In genomic region chr3:119330181-119330580, GRCh38 we compare ENCODE assay signal across 16 cellular contexts. TPM values are rescaled to one million over a fixed set of nuclear protein-coding genes. Genes with fewer than 3 reads are reported as not detected.
DNase-seq lines count a peak whose midpoint lies in the region; ATAC-seq and TF ChIP-seq lines count a peak whose summit lies in the region.
"Had no signal": no experiment of that assay in that cellular context is flagged by ENCODE, and none has a peak within 500 bp of the region (broad histone marks: within the 10 kb centered on the region; RNA-seq: fewer than 3 reads in every experiment).

No MANE protein-coding gene starts in this region.

- TF ChIP-seq CTCF in left ventricle myocardium inferior (IDR thresholded peaks at IDR 0.05; ENCODE audit: borderline replicate concordance) = no peak
- no peak for TF ChIP-seq CTCF in gastroesophageal sphincter (IDR thresholded peaks at IDR 0.05)

- ATAC-seq in gastroesophageal sphincter (no peak), GM18498 (IDR thresholded peaks at IDR 0.05; ENCODE audit: unreplicated experiment) (no peak)
- no peak for ATAC-seq in stimulated activated naive CD8-positive, alpha-beta T cell treated with anti-CD3 and anti-CD28 coated beads, Interleukin-15, amount 100 ng/mL, for 72 hours

- H3K27ac Mint-ChIP-seq in stimulated activated naive CD8-positive, alpha-beta T cell treated with anti-CD3 and anti-CD28 coated beads, Interleukin-15, amount 100 ng/mL, for 72 hours = no peak overlapping the region

- H3K4me1 ChIP-seq in left ventricle myocardium inferior = peaks cover 91% of the 10 kb centered on the region
- peaks cover 0 to 51% (median 5%) of the 10 kb centered on the region in 3 donors for H3K4me1 ChIP-seq in gastroesophageal sphincter
- peaks cover 4% of the 10 kb centered on the region for H3K4me1 ChIP-seq in rectal smooth muscle tissue (ENCODE audit: control insufficient read depth, insufficient read depth, low read length)
- H3K4me1 ChIP-seq in HAP-1 = no peaks in the 10 kb centered on the region

- H3K27me3 Mint-ChIP-seq in stimulated activated naive CD8-positive, alpha-beta T cell treated with anti-CD3 and anti-CD28 coated beads, Interleukin-15, amount 100 ng/mL, for 72 hours = no peaks in the 10 kb centered on the region

- peak overlapping the region; percentile 76 for H3K27ac ChIP-seq in left ventricle myocardium inferior (replicated peaks)
- peak overlapping the region in 3 of 4 donors; percentile 44 to 62 (median 55) for H3K27ac ChIP-seq in gastroesophageal sphincter
- peak overlapping the region; percentile 63 for H3K27ac ChIP-seq in rectal smooth muscle tissue (ENCODE audit: low read depth, low read length)
- H3K27ac ChIP-seq: BLaER1 treated with 17β-estradiol and CSF1 and Interleukin-3, amounts not matched to agents 10 nM and 100 nM; HL-60 had no signal

- DNase-seq in left ventricle myocardium inferior (no peak), cardiac septum (ENCODE audit: low spot score) (no peak), HAP-1 (ENCODE audit: low spot score in 2 of 2) (no peak), HK-2 (ENCODE audit: unreplicated experiment) (no peak)
- no peak for DNase-seq in stimulated activated naive CD8-positive, alpha-beta T cell treated with anti-CD3 and anti-CD28 coated beads, Interleukin-15, amount 100 ng/mL, for 72 hours
- DNase-seq: COR-L47, DMS153, GOT3, NCI-H1694, NCI-H345, NCI-H748 treated with DMSO at 0.1 percent for 48 hours had no signal

- TF ChIP-seq EP300 in gastroesophageal sphincter (IDR thresholded peaks at IDR 0.05) = no peak

- WGBS in gastroesophageal sphincter (ENCODE audit: low coverage in 1 of 2), 2 donors = 79% methylated on average over 3 of the region's 3 CpGs; no CpG with 5 or more reads in 1 of the 2 donors

- no peak overlapping the region for H3K4me3 Mint-ChIP-seq in stimulated activated naive CD8-positive, alpha-beta T cell treated with anti-CD3 and anti-CD28 coated beads, Interleukin-15, amount 100 ng/mL, for 72 hours

- in situ Hi-C loops in HAP-1 (cut with MboI; ENCODE audit: low sequenced_read_pairs) = no loop called here

- H3K4me1 Mint-ChIP-seq in stimulated activated naive CD8-positive, alpha-beta T cell treated with anti-CD3 and anti-CD28 coated beads, Interleukin-15, amount 100 ng/mL, for 72 hours = peaks cover 12% of the 10 kb centered on the region

- H3K27me3 ChIP-seq in left ventricle myocardium inferior (ENCODE audit: low read depth) (no peaks in the 10 kb centered on the region), gastroesophageal sphincter (no peaks in the 10 kb centered on the region), rectal smooth muscle tissue (ENCODE audit: control insufficient read depth, insufficient read depth, low read length) (no peaks in the 10 kb centered on the region), HAP-1 (ENCODE audit: low read depth) (no peaks in the 10 kb centered on the region)
- H3K27me3 ChIP-seq: BLaER1 treated with 17β-estradiol and CSF1 and Interleukin-3, amounts not matched to agents 10 nM and 100 nM had no signal

- TF ChIP-seq POLR2A in gastroesophageal sphincter (IDR thresholded peaks at IDR 0.05) = no peak

- H3K4me3 ChIP-seq in left ventricle myocardium inferior (no peak overlapping the region), gastroesophageal sphincter (no peak overlapping the region), rectal smooth muscle tissue (ENCODE audit: low read length) (no peak overlapping the region), HAP-1 (no peak overlapping the region)
- H3K4me3 ChIP-seq: BLaER1 treated with 17β-estradiol and CSF1 and Interleukin-3, amounts not matched to agents 10 nM and 100 nM had no signal

- peaks cover 12% of the 10 kb centered on the region for H3K36me3 ChIP-seq in left ventricle myocardium inferior
- no peaks in the 10 kb centered on the region for H3K36me3 ChIP-seq in gastroesophageal sphincter
- H3K36me3 ChIP-seq in rectal smooth muscle tissue (ENCODE audit: control insufficient read depth, insufficient read depth, low read length) = no peaks in the 10 kb centered on the region
- no peaks in the 10 kb centered on the region for H3K36me3 ChIP-seq in HAP-1 (replicated peaks)

- no peaks in the 10 kb centered on the region for H3K9me3 ChIP-seq in left ventricle myocardium inferior (replicated peaks)
- no peaks in the 10 kb centered on the region for H3K9me3 ChIP-seq in gastroesophageal sphincter
- no peaks in the 10 kb centered on the region for H3K9me3 ChIP-seq in HAP-1
- H3K9me3 ChIP-seq: BLaER1 treated with 17β-estradiol and CSF1 and Interleukin-3, amounts not matched to agents 10 nM and 100 nM had no signal

- no peak overlapping the region for H3K9ac ChIP-seq in rectal smooth muscle tissue (ENCODE audit: low read length)
- H3K9ac ChIP-seq: BLaER1 treated with 17β-estradiol and CSF1 and Interleukin-3, amounts not matched to agents 10 nM and 100 nM had no signal

- intact Hi-C loops in left ventricle myocardium inferior (cut with micrococcal nuclease) = no loop called here
- intact Hi-C loops in cardiac septum (cut with DNase I) = no loop called here

- H3K9me3 Mint-ChIP-seq in stimulated activated naive CD8-positive, alpha-beta T cell treated with anti-CD3 and anti-CD28 coated beads, Interleukin-15, amount 100 ng/mL, for 72 hours = no peaks in the 10 kb centered on the region

RNA-seq across cellular contexts. Expression of gene ARHGAP31, which starts 36.0 kb away (rescaled TPM):
- total RNA-seq in left ventricle myocardium inferior (38.0 TPM), cardiac septum (35.7 TPM), gastroesophageal sphincter (10 to 100 TPM; 19.8 to 28.7 (median 22.6) TPM)
